Comparison of ENCODE assay signal across 9 cellular contexts in the genomic region with DNA sequence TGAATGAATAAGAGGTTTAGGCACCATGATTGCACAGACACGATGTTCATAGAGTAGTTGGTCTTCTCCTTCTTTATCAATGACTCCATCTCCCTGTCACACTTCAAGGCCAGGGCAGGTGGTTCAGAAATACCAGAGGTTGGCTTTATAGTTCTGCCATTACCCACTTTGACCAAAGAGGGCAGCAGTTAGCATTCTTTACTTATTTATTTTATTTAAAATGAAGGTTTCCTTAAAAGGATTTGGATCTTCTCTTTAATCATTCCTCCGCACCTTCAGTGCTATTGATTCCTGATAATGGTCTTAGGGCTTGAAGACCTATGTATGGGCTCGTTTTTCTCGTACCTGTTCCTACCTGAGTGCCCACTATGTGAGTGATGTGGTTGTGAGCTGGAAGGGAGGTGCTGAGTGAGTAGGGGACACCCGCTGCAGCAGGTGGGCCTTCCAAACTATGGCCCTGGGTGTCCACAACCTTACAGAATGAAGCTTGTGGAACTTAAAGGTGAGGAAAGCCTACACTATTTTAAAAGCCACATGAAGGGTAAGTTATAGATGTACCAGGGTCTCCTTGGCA. TPM values are rescaled to one million over a fixed set of nuclear protein-coding genes. Genes with fewer than 3 reads are reported as not detected.
A peak's percentile ranks its signal among the peaks of the same experiment; 100 is the strongest.
DNase-seq lines count a peak whose midpoint lies in the region; ATAC-seq, FAIRE-seq and TF ChIP-seq lines count a peak whose summit lies in the region.
"Had no signal": no experiment of that assay in that cellular context is flagged by ENCODE, and none has a peak within 500 bp of the region (broad histone marks: within the 10 kb centered on the region; RNA-seq: fewer than 3 reads in every experiment).

No MANE protein-coding gene starts in this region.

- intact Hi-C loops in HepG2 (cut with micrococcal nuclease; ENCODE audit: unreplicated experiment), result no loop called here

- no peak overlapping the region for H2AFZ ChIP-seq in HepG2 (ENCODE audit: low read length)

- H4K20me1 ChIP-seq in HepG2 (ENCODE audit: insufficient read depth, low read length), result no peaks in the 10 kb centered on the region; the same call in none of the 2 replicates

- ATAC-seq in HepG2, result no peak
- no peak for ATAC-seq in GM19035 (IDR thresholded peaks at IDR 0.05; ENCODE audit: unreplicated experiment)
- ATAC-seq: activated CD8-positive, alpha-beta memory T cell treated with anti-CD3 and anti-CD28 coated beads, Interleukin-2, amount 10 ng/mL, durations not matched to agents 7 days and 5 days had no signal

- H3K79me2 ChIP-seq in HepG2 (ENCODE audit: insufficient read depth, low read length), result peaks cover 2% of the 10 kb centered on the region

- BruUV-seq in HepG2 (replicated peaks; lab: Mats Ljungman, UMichigan), result no TSS peak

- no peaks in the 10 kb centered on the region for H3K27me3 ChIP-seq in HepG2 (ENCODE audit: control insufficient read depth in 1 of 2, insufficient read depth in 2 of 2, low read length in 2 of 2)

- no peak overlapping the region for H3K27ac ChIP-seq in VCaP
- no peak overlapping the region for H3K27ac ChIP-seq in HepG2 (ENCODE audit: extremely low read length, insufficient read depth, low read length)

- no peaks in the 10 kb centered on the region for H3K9me3 ChIP-seq in HepG2 (ENCODE audit: low read length)

- no peak overlapping the region for H3K4me2 ChIP-seq in HepG2 (ENCODE audit: low read depth, low read length)

- TF ChIP-seq RAD21 in HepG2 (CRISPR knock-in tag; IDR thresholded peaks at IDR 0.05), result no peak

- CTCF ChIA-PET in HepG2 (lab: Yijun Ruan, JAX; ENCODE audit: low intra/inter-chr PET ratio, low total read pairs), result no interaction called here

- H3K9ac ChIP-seq in HepG2 (ENCODE audit: insufficient read depth, low read depth, low read length), result no peak overlapping the region

- TF ChIP-seq CTCF in AG09309 (IDR thresholded peaks at IDR 0.05; ENCODE audit: control insufficient read depth, insufficient read depth, low read depth, low read length, missing control alignments), result peak; percentile 51
- TF ChIP-seq CTCF in GM13977 (IDR thresholded peaks at IDR 0.05; ENCODE audit: extremely low read depth, insufficient read depth, missing control alignments), result peak; percentile 33
- TF ChIP-seq CTCF in VCaP (conservative IDR thresholded peaks at IDR 0.05), result peak; percentile 72
- TF ChIP-seq CTCF in HepG2 (CRISPR knock-in tag; IDR thresholded peaks at IDR 0.05), result no peak; the same call in 1 of the 2 replicates

- no peak for TF ChIP-seq EP300 in HepG2 (IDR thresholded peaks at IDR 0.05; ENCODE audit: low read depth in 2 of 2, low read length in 2 of 2)
- TF ChIP-seq EP300 in HepG2 (CRISPR knock-in tag; IDR thresholded peaks at IDR 0.05; ENCODE audit: borderline replicate concordance), result no peak

- no peaks in the 10 kb centered on the region for H3K4me1 ChIP-seq in HepG2 (ENCODE audit: insufficient read depth, low read length)

- no peak for FAIRE-seq in HepG2 (lab: Jason Lieb, UNC)

- in situ Hi-C loops in GM13977 (cut with MboI; ENCODE audit: low pct_unique_long_range_greater_than_20kb, low sequenced_read_pairs, unreplicated experiment), result no loop called here
- in situ Hi-C loops in HepG2 (cut with HindIII; ENCODE audit: extremely low pct_ligation_motif_present, low pct_unique_long_range_greater_than_20kb), result loop anchor here (25.0 kb wide), 1 partner anchor 151 kb away; no protein-coding TSS in a partner anchor

- POLR2A ChIA-PET in HepG2 (lab: Yijun Ruan, JAX), result interaction anchor here (1.8 kb wide), 1 partner anchor 28 kb away, joined by 4 read pairs; no protein-coding TSS in a partner anchor

- no peak for TF ChIP-seq POLR2A in HepG2 (IDR thresholded peaks at IDR 0.05; ENCODE audit: insufficient read depth in 1 of 2, low read depth in 2 of 2, low read length in 2 of 2)

- DNase-seq in AG09309 (ENCODE audit: low read depth) (no peak), GM13977 (ENCODE audit: low spot score) (peak; percentile 56), HepG2 (ENCODE audit: low spot score) (peak; percentile 11), NCI-H146 (lab: John Stamatoyannopoulos, UW) (no peak), HK-2 (ENCODE audit: unreplicated experiment) (no peak), NCI-H524 treated with DMSO at 0.1 percent for 48 hours (lab: John Stamatoyannopoulos, UW) (no peak)
- DNase-seq: activated CD8-positive, alpha-beta memory T cell treated with anti-CD3 and anti-CD28 coated beads, Interleukin-2, amount 10 ng/mL, durations not matched to agents 7 days and 5 days had no signal

- peaks cover 9 to 52% of the 10 kb centered on the region in 2 experiments for H3K36me3 ChIP-seq in HepG2 (replicated peaks in 1 of 2; ENCODE audit: control insufficient read depth in 1 of 2, insufficient read depth in 2 of 2, low read length in 2 of 2)

- 69% methylated on average over 5 of the region's 5 CpGs for WGBS in HepG2 (ENCODE audit: low lambda C conversion rate)

- H3K4me3 ChIP-seq in AG09309 (ENCODE audit: control insufficient read depth, low read depth, low read length) (no peak overlapping the region), HepG2 (replicated peaks in 1 of 3; ENCODE audit: insufficient read depth in 1 of 3, low read depth in 2 of 3, low read length in 3 of 3) (no peak overlapping the region)

RNA-seq across cellular contexts. Expression of gene TIMP3, which starts 34.9 kb away (rescaled TPM):
- 28.7 and 57.3 TPM in 2 replicates for total RNA-seq in HepG2 (2016; rRNA removed; fragmentation: Illumina TruSeq; extraction: Trizol)
- total RNA-seq in HepG2 (2016; cell fraction: cytosol; rRNA removed; fragmentation: Illumina TruSeq; extraction: Trizol; ENCODE audit: low read depth), result 5.1 and 5.6 TPM in 2 replicates
- 26.3 and 55.6 TPM in 2 replicates for total RNA-seq in HepG2 (2016; cell fraction: insoluble cytoplasmic fraction; rRNA removed; fragmentation: Illumina TruSeq; extraction: Trizol)
- total RNA-seq in HepG2 (2016; cell fraction: membrane; rRNA removed; fragmentation: Illumina TruSeq; extraction: Trizol), result 17.2 and 19.0 TPM in 2 replicates
- total RNA-seq in HepG2 (2016; cell fraction: nucleus; rRNA removed; fragmentation: Illumina TruSeq; extraction: Trizol), result 55.3 and 66.5 TPM in 2 replicates
- polyA plus RNA-seq in HepG2 (2011; rRNA removed), result 75.2 and 86.6 TPM in 2 replicates
- 67.3 and 72.2 TPM in 2 replicates for polyA plus RNA-seq in HepG2 (2011; cell fraction: cytosol; rRNA removed)
- 29.5 and 30.5 TPM in 2 replicates for polyA plus RNA-seq in HepG2 (2011; cell fraction: nucleus; rRNA removed)
- 89.9 and 107 TPM in 2 replicates for polyA plus RNA-seq in HepG2 (2012)
- 5.5 TPM in 2 replicates for polyA plus RNA-seq in HepG2 (2016; cell fraction: cytosol; fragmentation: Illumina TruSeq; extraction: Trizol; ENCODE audit: low read depth)
- polyA plus RNA-seq in HepG2 (2016; cell fraction: insoluble cytoplasmic fraction; fragmentation: Illumina TruSeq; extraction: Trizol; ENCODE audit: low read depth), result 30.6 and 38.9 TPM in 2 replicates
- 12.2 and 12.9 TPM in 2 replicates for polyA plus RNA-seq in HepG2 (2016; cell fraction: membrane; fragmentation: Illumina TruSeq; extraction: Trizol; ENCODE audit: low read depth)
- 90.8 and 96.2 TPM in 2 replicates for polyA plus RNA-seq in HepG2 (2016; cell fraction: nucleus; fragmentation: Illumina TruSeq; extraction: Trizol; ENCODE audit: insufficient read depth, low read depth)
- 7.2 and 107 TPM in 2 replicates for polyA minus RNA-seq in HepG2 (2011; rRNA and poly(A)+ RNA removed; ENCODE audit: low replicate concordance)
- 51.1 and 55.3 TPM in 2 replicates for polyA minus RNA-seq in HepG2 (2011; cell fraction: cytosol; rRNA and poly(A)+ RNA removed)
- polyA minus RNA-seq in HepG2 (2011; cell fraction: nucleus; rRNA and poly(A)+ RNA removed), result 20.5 and 25.0 TPM in 2 replicates
- total RNA-seq: activated CD8-positive, alpha-beta memory T cell treated with anti-CD3 and anti-CD28 coated beads, Interleukin-2, amount 10 ng/mL, durations not matched to agents 7 days and 5 days had no signal

Comparison
In these comparisons a context has a peak if more than half of its experiments do, and no peak if none do; other contexts are left out.
1. DNase-seq: peak in GM13977 (single experiment) and HepG2 (single experiment); none in AG09309 (single experiment), NCI-H146 (single experiment), HK-2 (single experiment) and NCI-H524 treated with DMSO at 0.1 percent for 48 hours (single experiment).